Comparison of ENCODE assay signal across 20 cellular contexts in genomic region chr1:113805256-113805531, GRCh38. TPM values are rescaled to one million over a fixed set of nuclear protein-coding genes. Genes with fewer than 3 reads are reported as not detected.
DNase-seq lines count a peak whose midpoint lies in the region; ATAC-seq and TF ChIP-seq lines count a peak whose summit lies in the region.
"Had no signal": no experiment of that assay in that cellular context is flagged by ENCODE, and none has a peak within 500 bp of the region (broad histone marks: within the 10 kb centered on the region; RNA-seq: fewer than 3 reads in every experiment).

No MANE protein-coding gene starts in this region.

- intact Hi-C loops in dendritic cell treated with granulocyte-macrophage colony-stimulating factor and Interleukin-4, amounts not matched to agents 40 ng/mL and 50 ng/mL, for 4 days (cut with micrococcal nuclease), result no loop called here

- H4K20me1 ChIP-seq in GM23338 (replicated peaks; ENCODE audit: insufficient read depth), result peaks cover 34% of the 10 kb centered on the region; the same call in 1 of the 2 replicates
- no peaks in the 10 kb centered on the region for H4K20me1 ChIP-seq in osteoblast (ENCODE audit: insufficient read depth, low read length)

- H3K4me3 ChIP-seq in GM23338 (no peak overlapping the region), osteoblast (ENCODE audit: insufficient read depth, low read length) (no peak overlapping the region)
- H3K4me3 ChIP-seq: breast epithelium, sigmoid colon, tibial nerve had no signal

- H2AFZ ChIP-seq in GM23338 (no peak overlapping the region), osteoblast (ENCODE audit: low read length) (no peak overlapping the region)

- TF ChIP-seq CTCF in GM23338 (conservative IDR thresholded peaks at IDR 0.05; ENCODE audit: low read depth in 2 of 2) (no peak), osteoblast (IDR thresholded peaks at IDR 0.05; ENCODE audit: extremely low read depth, low read depth, low read length) (no peak)

- H3K4me1 ChIP-seq in GM23338 (ENCODE audit: insufficient read depth) (peaks cover 14% of the 10 kb centered on the region), osteoblast (ENCODE audit: insufficient read depth, low read length) (peaks cover 19% of the 10 kb centered on the region)

- no peaks in the 10 kb centered on the region for H3K36me3 ChIP-seq in GM23338 (ENCODE audit: insufficient read depth)
- H3K36me3 ChIP-seq in osteoblast (ENCODE audit: insufficient read depth, low read length), result no peaks in the 10 kb centered on the region
- H3K36me3 ChIP-seq: breast epithelium, sigmoid colon had no signal

- no peaks in the 10 kb centered on the region for H3F3A ChIP-seq in GM23338 (replicated peaks; ENCODE audit: low read depth)

- no peak overlapping the region for H3K27ac ChIP-seq in GM23338 (ENCODE audit: low read depth)
- no peak overlapping the region for H3K27ac ChIP-seq in osteoblast (ENCODE audit: low read depth, low read length)
- H3K27ac ChIP-seq: breast epithelium, tibial nerve had no signal

- H3K79me2 ChIP-seq in GM23338 (replicated peaks; ENCODE audit: insufficient read depth) (peaks cover 100% of the 10 kb centered on the region), osteoblast (ENCODE audit: insufficient read depth, low read length) (peaks cover 96% of the 10 kb centered on the region)

- H3K27me3 Mint-ChIP-seq in activated T-cell treated with anti-CD3 and anti-CD28 coated beads, Interleukin-2, amount 50 U/mL, for 24 hours, result no peaks in the 10 kb centered on the region
- no peaks in the 10 kb centered on the region for H3K27me3 Mint-ChIP-seq in GM23338 (ENCODE audit: insufficient read depth, low read depth, poor library complexity)
- H3K27me3 Mint-ChIP-seq in dendritic cell treated with granulocyte-macrophage colony-stimulating factor and Interleukin-4, amounts not matched to agents 40 ng/mL and 50 ng/mL, for 4 days, result no peaks in the 10 kb centered on the region
- no peaks in the 10 kb centered on the region for H3K27me3 Mint-ChIP-seq in activated CD4-positive, alpha-beta memory T cell treated with anti-CD3 and anti-CD28 coated beads, Interleukin-2, amount 10 ng/mL, durations not matched to agents 7 days and 5 days

- H3K27ac Mint-ChIP-seq in activated T-cell treated with anti-CD3 and anti-CD28 coated beads, Interleukin-2, amount 50 U/mL, for 24 hours, result peak overlapping the region; percentile 61
- H3K27ac Mint-ChIP-seq in GM23338, result 0 out of 2 replicates have a peak overlapping the region, but pooled peaks have one; percentile 18
- H3K27ac Mint-ChIP-seq in dendritic cell treated with granulocyte-macrophage colony-stimulating factor and Interleukin-4, amounts not matched to agents 40 ng/mL and 50 ng/mL, for 4 days, result peak overlapping the region; percentile 39
- H3K27ac Mint-ChIP-seq in activated CD4-positive, alpha-beta memory T cell treated with anti-CD3 and anti-CD28 coated beads, Interleukin-2, amount 10 ng/mL, durations not matched to agents 7 days and 5 days, result no peak overlapping the region
- H3K27ac Mint-ChIP-seq: T-helper 1 cell treated with Interleukin-12 subunit alpha and Interleukin-12 subunit beta and Interleukin-4 antibody, amounts not matched to agents 30 μg/mL and 1 μg/mL, for 36 hours had no signal

- no peaks in the 10 kb centered on the region for H3K9me2 ChIP-seq in GM23338 (ENCODE audit: insufficient read depth)

- no peaks in the 10 kb centered on the region for H3K27me3 ChIP-seq in GM23338 (ENCODE audit: insufficient read depth)
- H3K27me3 ChIP-seq in osteoblast (ENCODE audit: insufficient read depth, low read length), result no peaks in the 10 kb centered on the region
- H3K27me3 ChIP-seq: BE2C, breast epithelium, sigmoid colon, tibial nerve had no signal

- DNase-seq in activated T-cell treated with anti-CD3 and anti-CD28 coated beads, Interleukin-2, amount 50 U/mL, for 24 hours, result no peak
- no peak for DNase-seq in activated T-cell treated with anti-CD3 and anti-CD28 coated beads for 4 hours
- DNase-seq in GM23338 (ENCODE audit: low spot score), result no peak
- DNase-seq in osteoblast (ENCODE audit: insufficient read length, low spot score, missing footprints), result no peak
- no peak for DNase-seq in left lobe of liver (ENCODE audit: low spot score)
- DNase-seq in NCI-H774 (lab: John Stamatoyannopoulos, UW), result no peak
- no peak for DNase-seq in activated CD4-positive, alpha-beta memory T cell treated with anti-CD3 and anti-CD28 coated beads, Interleukin-2, amount 10 ng/mL, durations not matched to agents 7 days and 5 days
- DNase-seq: 8988T; activated CD4-positive, alpha-beta T cell treated with anti-CD3 and anti-CD28 coated beads, Interleukin-2, amount 50 U/mL, for 4 hours; NCI-H1436; NCI-H524; SHP77; sigmoid colon; stimulated activated naive CD4-positive, alpha-beta T cell had no signal

- CTCF ChIA-PET in activated CD4-positive, alpha-beta memory T cell treated with anti-CD3 and anti-CD28 coated beads, Interleukin-2, amount 10 ng/mL, durations not matched to agents 7 days and 5 days (lab: Charles Lee), result no interaction called here

- no peaks in the 10 kb centered on the region for H3K9me3 ChIP-seq in osteoblast (ENCODE audit: low read depth, low read length)
- H3K9me3 ChIP-seq: BE2C, breast epithelium, sigmoid colon, tibial nerve had no signal

- no peaks in the 10 kb centered on the region for H3K9me3 Mint-ChIP-seq in activated T-cell treated with anti-CD3 and anti-CD28 coated beads, Interleukin-2, amount 50 U/mL, for 24 hours
- no peaks in the 10 kb centered on the region for H3K9me3 Mint-ChIP-seq in GM23338
- H3K9me3 Mint-ChIP-seq in dendritic cell treated with granulocyte-macrophage colony-stimulating factor and Interleukin-4, amounts not matched to agents 40 ng/mL and 50 ng/mL, for 4 days, result no peaks in the 10 kb centered on the region
- no peaks in the 10 kb centered on the region for H3K9me3 Mint-ChIP-seq in activated CD4-positive, alpha-beta memory T cell treated with anti-CD3 and anti-CD28 coated beads, Interleukin-2, amount 10 ng/mL, durations not matched to agents 7 days and 5 days
- H3K9me3 Mint-ChIP-seq: activated naive CD4-positive, alpha-beta T cell treated with anti-CD3 and anti-CD28 coated beads, Interleukin-2, amount 50 U/mL, for 72 hours; T-helper 1 cell treated with Interleukin-12 subunit alpha and Interleukin-12 subunit beta and Interleukin-4 antibody, amounts not matched to agents 30 μg/mL and 1 μg/mL, for 36 hours had no signal

- peaks cover 26% of the 10 kb centered on the region for H3K36me3 Mint-ChIP-seq in activated T-cell treated with anti-CD3 and anti-CD28 coated beads, Interleukin-2, amount 50 U/mL, for 24 hours (ENCODE audit: low read depth)
- peaks cover 7% of the 10 kb centered on the region; the same call in 2 of the 3 replicates for H3K36me3 Mint-ChIP-seq in GM23338 (ENCODE audit: low read depth)
- peaks cover 15% of the 10 kb centered on the region for H3K36me3 Mint-ChIP-seq in dendritic cell treated with granulocyte-macrophage colony-stimulating factor and Interleukin-4, amounts not matched to agents 40 ng/mL and 50 ng/mL, for 4 days (ENCODE audit: low read depth)
- peaks cover 54% of the 10 kb centered on the region for H3K36me3 Mint-ChIP-seq in activated CD4-positive, alpha-beta memory T cell treated with anti-CD3 and anti-CD28 coated beads, Interleukin-2, amount 10 ng/mL, durations not matched to agents 7 days and 5 days (ENCODE audit: low read depth)

- peaks cover 85% of the 10 kb centered on the region for H3K4me1 Mint-ChIP-seq in activated T-cell treated with anti-CD3 and anti-CD28 coated beads, Interleukin-2, amount 50 U/mL, for 24 hours (ENCODE audit: low read depth)
- H3K4me1 Mint-ChIP-seq in GM23338, result peaks cover 12% of the 10 kb centered on the region
- H3K4me1 Mint-ChIP-seq in dendritic cell treated with granulocyte-macrophage colony-stimulating factor and Interleukin-4, amounts not matched to agents 40 ng/mL and 50 ng/mL, for 4 days (ENCODE audit: low read depth), result peaks cover 45% of the 10 kb centered on the region
- H3K4me1 Mint-ChIP-seq in activated CD4-positive, alpha-beta memory T cell treated with anti-CD3 and anti-CD28 coated beads, Interleukin-2, amount 10 ng/mL, durations not matched to agents 7 days and 5 days, result peaks cover 64% of the 10 kb centered on the region

- no peak for ATAC-seq in GM23338
- no peak for ATAC-seq in left lobe of liver

- no peak overlapping the region for H3K4me3 Mint-ChIP-seq in activated T-cell treated with anti-CD3 and anti-CD28 coated beads, Interleukin-2, amount 50 U/mL, for 24 hours
- no peak overlapping the region for H3K4me3 Mint-ChIP-seq in GM23338
- no peak overlapping the region for H3K4me3 Mint-ChIP-seq in dendritic cell treated with granulocyte-macrophage colony-stimulating factor and Interleukin-4, amounts not matched to agents 40 ng/mL and 50 ng/mL, for 4 days
- no peak overlapping the region for H3K4me3 Mint-ChIP-seq in activated CD4-positive, alpha-beta memory T cell treated with anti-CD3 and anti-CD28 coated beads, Interleukin-2, amount 10 ng/mL, durations not matched to agents 7 days and 5 days
- H3K4me3 Mint-ChIP-seq: T-helper 1 cell treated with Interleukin-12 subunit alpha and Interleukin-12 subunit beta and Interleukin-4 antibody, amounts not matched to agents 30 μg/mL and 1 μg/mL, for 36 hours had no signal

- H3K4me2 ChIP-seq in GM23338, result no peak overlapping the region
- peak overlapping the region; percentile 18 for H3K4me2 ChIP-seq in osteoblast (ENCODE audit: insufficient read depth, low read length)

- POLR2A ChIA-PET in activated CD4-positive, alpha-beta memory T cell treated with anti-CD3 and anti-CD28 coated beads, Interleukin-2, amount 10 ng/mL, durations not matched to agents 7 days and 5 days (lab: Charles Lee), result interaction anchor here (0.8 to 1.8 kb wide), 2 partner anchors 21 to 45 kb away, joined by 5 to 6 read pairs; partner anchors contain the start of gene PHTF1

TF ChIP-seq in GM23338, 12 proteins besides CTCF, POLR2A, EP300 and RAD21 (continues in another document):
- TF ChIP-seq EZH2 (IDR thresholded peaks at IDR 0.05; ENCODE audit: low read depth, unreplicated experiment), result no peak

RNA-seq across cellular contexts. Expression of gene RSBN1, which starts 7.1 kb away (rescaled TPM):
- total RNA-seq in GM23338 (2014; rRNA removed; shearing (Covaris generic)), result 15.4 and 29.9 TPM in 2 replicates
- polyA plus RNA-seq in GM23338 (2016; fragmentation: Nextera tagmentation; extraction: Ambion mirVana), result 17.4 and 18.9 TPM in 2 replicates
- 14.5 and 15.3 TPM in 2 replicates for total RNA-seq in osteoblast
- 5.7 TPM for total RNA-seq in left lobe of liver
- total RNA-seq in activated CD4-positive, alpha-beta memory T cell treated with anti-CD3 and anti-CD28 coated beads, Interleukin-2, amount 10 ng/mL, durations not matched to agents 7 days and 5 days, result 10 to 100 TPM; 27.9 to 32.1 TPM

RNA-seq across cellular contexts. Expression of gene PHTF1, which starts 45.9 kb away (rescaled TPM):
- total RNA-seq in GM23338 (2014; rRNA removed; shearing (Covaris generic)), result 21.6 and 24.5 TPM in 2 replicates
- polyA plus RNA-seq in GM23338 (2016; fragmentation: Nextera tagmentation; extraction: Ambion mirVana), result 18.7 and 19.1 TPM in 2 replicates
- total RNA-seq in osteoblast (41.6 and 42.4 TPM in 2 replicates), left lobe of liver (6.5 TPM)
- total RNA-seq in activated CD4-positive, alpha-beta memory T cell treated with anti-CD3 and anti-CD28 coated beads, Interleukin-2, amount 10 ng/mL, durations not matched to agents 7 days and 5 days, result 10 to 100 TPM; 22.1 to 23.0 TPM
